ENCODE assay signal across 1 cellular context in the genomic region with DNA sequence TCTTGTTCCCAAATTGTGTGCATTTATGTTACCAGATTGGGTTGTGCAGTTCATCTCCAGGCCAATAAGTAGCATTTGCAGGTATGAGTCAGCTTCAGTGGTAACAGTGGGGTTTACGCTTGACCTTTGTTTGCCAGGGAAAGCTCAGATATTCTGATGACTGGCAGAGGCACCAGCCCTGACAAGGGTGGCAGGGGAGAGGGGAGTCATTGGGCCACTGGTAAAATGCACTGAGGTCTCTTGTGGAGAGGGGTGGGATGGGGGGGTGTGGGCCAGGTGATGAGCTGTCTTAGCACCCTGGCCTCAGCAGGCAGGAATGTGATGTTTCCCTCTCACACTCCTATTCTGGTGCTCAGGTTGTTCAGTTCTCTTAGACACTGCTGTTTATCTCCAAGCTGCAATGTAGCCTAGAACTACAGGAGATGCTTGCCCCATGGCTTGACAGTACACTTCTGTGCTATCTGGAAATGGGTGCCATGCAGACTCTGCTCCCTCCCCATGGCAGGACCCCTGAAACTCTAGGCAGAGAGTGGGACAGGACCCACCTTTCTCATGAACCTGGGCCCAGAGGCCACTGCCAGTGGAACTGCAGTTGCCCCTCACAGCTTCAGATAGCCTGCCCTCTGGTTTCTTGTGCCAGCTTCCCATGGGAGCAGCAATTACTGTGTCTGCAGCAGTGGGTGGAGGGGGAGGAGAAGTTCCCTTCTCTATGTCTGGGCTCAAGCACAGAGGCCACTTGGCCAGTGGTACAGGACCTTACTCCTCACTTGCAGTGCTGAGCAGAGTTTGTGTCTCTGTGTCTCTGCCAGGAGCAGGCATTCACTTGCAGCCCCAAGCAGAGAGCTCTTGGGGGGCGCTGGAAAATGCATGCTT.
TF ChIP-seq lines count a peak whose summit lies in the region.

No MANE protein-coding gene starts in this region.

TF ChIP-seq in WTC11, 78 proteins besides CTCF, POLR2A, EP300 and RAD21 (continued from another document):
- TF ChIP-seq, protein P1, sequence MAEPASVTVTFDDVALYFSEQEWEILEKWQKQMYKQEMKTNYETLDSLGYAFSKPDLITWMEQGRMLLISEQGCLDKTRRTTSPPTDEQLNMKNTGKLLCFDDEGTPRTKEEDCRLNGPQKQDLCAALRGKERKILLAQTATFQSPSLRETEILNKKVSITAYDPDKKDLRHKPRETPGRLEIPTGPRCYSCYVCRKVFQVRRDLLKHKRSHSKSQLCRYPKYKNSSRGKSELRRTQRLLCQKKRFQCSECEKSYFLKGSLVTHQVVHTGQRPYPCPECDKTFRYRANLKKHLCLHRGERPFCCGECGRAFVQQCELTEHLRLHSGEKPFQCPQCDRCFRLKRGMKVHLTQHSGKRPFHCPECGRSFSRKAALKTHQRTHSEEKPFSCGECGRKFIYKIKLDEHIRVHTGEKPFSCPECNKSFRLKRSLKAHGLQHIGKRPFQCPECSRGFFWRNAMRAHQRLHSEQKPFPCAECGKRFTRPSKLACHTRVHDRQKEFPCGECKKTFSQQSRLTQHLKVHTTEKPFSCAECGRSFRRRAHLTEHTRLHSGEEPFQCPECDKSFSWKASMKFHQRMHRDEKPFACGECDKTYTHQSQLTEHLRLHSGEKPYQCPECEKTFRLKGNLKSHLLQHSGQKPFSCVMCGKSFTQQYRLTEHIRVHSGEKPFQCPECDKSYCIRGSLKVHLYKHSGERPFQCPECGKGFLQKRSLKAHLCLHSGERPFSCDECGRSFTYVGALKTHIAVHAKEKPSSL (CRISPR knock-in tag; conservative IDR thresholded peaks at IDR 0.05) = no peak
- no peak for TF ChIP-seq NR1H2 (CRISPR knock-in tag; IDR thresholded peaks at IDR 0.05)
- TF ChIP-seq, protein P2, sequence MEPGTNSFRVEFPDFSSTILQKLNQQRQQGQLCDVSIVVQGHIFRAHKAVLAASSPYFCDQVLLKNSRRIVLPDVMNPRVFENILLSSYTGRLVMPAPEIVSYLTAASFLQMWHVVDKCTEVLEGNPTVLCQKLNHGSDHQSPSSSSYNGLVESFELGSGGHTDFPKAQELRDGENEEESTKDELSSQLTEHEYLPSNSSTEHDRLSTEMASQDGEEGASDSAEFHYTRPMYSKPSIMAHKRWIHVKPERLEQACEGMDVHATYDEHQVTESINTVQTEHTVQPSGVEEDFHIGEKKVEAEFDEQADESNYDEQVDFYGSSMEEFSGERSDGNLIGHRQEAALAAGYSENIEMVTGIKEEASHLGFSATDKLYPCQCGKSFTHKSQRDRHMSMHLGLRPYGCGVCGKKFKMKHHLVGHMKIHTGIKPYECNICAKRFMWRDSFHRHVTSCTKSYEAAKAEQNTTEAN (CRISPR knock-in tag; IDR thresholded peaks at IDR 0.05) = no peak
- no peak for TF ChIP-seq ZNF396 (CRISPR knock-in tag; IDR thresholded peaks at IDR 0.05; ENCODE audit: borderline replicate concordance)
- TF ChIP-seq RELA (CRISPR knock-in tag; IDR thresholded peaks at IDR 0.05; ENCODE audit: borderline replicate concordance) = no peak
